In the genomic region with DNA sequence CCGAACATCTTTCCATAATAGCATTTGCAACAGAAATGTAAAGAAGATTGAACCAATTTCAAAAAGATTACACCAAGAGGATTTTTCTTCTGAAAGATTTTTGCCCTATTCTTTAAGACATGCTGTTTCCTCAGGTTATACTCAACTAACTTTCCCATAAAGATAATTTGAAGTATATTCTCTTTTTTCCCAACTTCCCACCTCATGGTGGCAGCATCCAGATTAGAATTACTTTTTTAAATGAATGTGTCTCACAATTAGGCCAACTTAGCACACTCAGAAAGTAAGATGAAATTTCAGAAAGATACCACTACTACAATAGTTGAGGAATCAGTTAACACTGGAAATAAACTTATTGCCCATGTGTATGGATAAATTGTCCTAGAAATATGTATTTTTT, we compare ENCODE assay signal across 27 cellular contexts.
"Had no signal": no experiment of that assay in that cellular context is flagged by ENCODE, and none has a peak within 500 bp of the region (broad histone marks: within the 10 kb centered on the region; RNA-seq: fewer than 3 reads in every experiment).

No MANE protein-coding gene starts in this region.

- ATAC-seq: activated CD8-positive, alpha-beta T cell treated with anti-CD3 and anti-CD28 coated beads, Interleukin-2, amount 10 ng/mL, durations not matched to agents 7 days and 5 days; activated naive CD8-positive, alpha-beta T cell treated with anti-CD3 and anti-CD28 coated beads, Interleukin-2, amount 50 U/mL, for 24 hours; activated T-cell treated with anti-CD3 and anti-CD28 coated beads, Interleukin-2, amount 50 U/mL, for 4 hours had no signal

- H3K36me3 Mint-ChIP-seq: activated naive CD8-positive, alpha-beta T cell had no signal

- H3K9me3 Mint-ChIP-seq: activated naive CD8-positive, alpha-beta T cell treated with anti-CD3 and anti-CD28 coated beads, Interleukin-2, amount 50 U/mL, for 24 hours; activated T-cell treated with anti-CD3 and anti-CD28 coated beads, Interleukin-2, amount 50 U/mL, for 4 hours had no signal

- H3K27me3 Mint-ChIP-seq: activated naive CD4-positive, alpha-beta T cell treated with anti-CD3 and anti-CD28 coated beads, Interleukin-2, amount 10 ng/mL, durations not matched to agents 7 days and 5 days; activated naive CD8-positive, alpha-beta T cell had no signal

- H3K4me3 ChIP-seq: MG63 had no signal

- H3K4me3 Mint-ChIP-seq: activated CD4-positive, alpha-beta T cell treated with anti-CD3 and anti-CD28 coated beads, Interleukin-2, amount 10 ng/mL, durations not matched to agents 7 days and 5 days; activated CD8-positive, alpha-beta T cell treated with anti-CD3 and anti-CD28 coated beads, Interleukin-2, amount 10 ng/mL, durations not matched to agents 7 days and 5 days; activated naive CD4-positive, alpha-beta T cell treated with anti-CD3 and anti-CD28 coated beads, Interleukin-2, amount 10 ng/mL, durations not matched to agents 7 days and 5 days; activated naive CD8-positive, alpha-beta T cell; activated naive CD8-positive, alpha-beta T cell treated with anti-CD3 and anti-CD28 coated beads, Interleukin-2, amount 50 U/mL, for 24 hours; activated T-cell treated with anti-CD3 and anti-CD28 coated beads, Interleukin-2, amount 50 U/mL, for 4 hours had no signal

- H3K27ac ChIP-seq: WERI-Rb-1 had no signal

- DNase-seq: activated CD4-positive, alpha-beta T cell treated with anti-CD3 and anti-CD28 coated beads, Interleukin-2, amount 10 ng/mL, durations not matched to agents 7 days and 5 days; activated CD4-positive, alpha-beta T cell treated with anti-CD3 and anti-CD28 coated beads, Interleukin-2, amount 50 U/mL, for 48 hours; activated CD8-positive, alpha-beta T cell treated with anti-CD3 and anti-CD28 coated beads, Interleukin-2, amount 10 ng/mL, durations not matched to agents 7 days and 5 days; activated effector memory CD4-positive, alpha-beta T cell treated with Interleukin-2 at 50 U/mL for 16 hours; activated naive CD4-positive, alpha-beta T cell treated with anti-CD3 and anti-CD28 coated beads, Interleukin-2, amount 10 ng/mL, durations not matched to agents 7 days and 5 days; activated naive CD8-positive, alpha-beta T cell treated with anti-CD3 and anti-CD28 coated beads, Interleukin-2, amount 50 U/mL, for 24 hours; activated T-cell treated with anti-CD3 and anti-CD28 coated beads, Interleukin-2, amount 50 U/mL, for 4 hours; anterior cingulate cortex; brain microvascular endothelial cell; central memory CD4-positive, alpha-beta T cell; Karpas-422; MG63; NCI-H1048; NCI-H1105 treated with DMSO at 0.1 percent for 48 hours; NCI-H1436; NCI-H1694; NCI-H1930; NCI-H2081 treated with DMSO at 0.1 percent for 48 hours; NCI-H226; NCI-H446 treated with DMSO at 0.1 percent for 48 hours; NCI-H524; Right ventricle myocardium superior; SW 1271; T-helper 1 cell; T1000; WERI-Rb-1 had no signal

- H3K27ac Mint-ChIP-seq: activated CD4-positive, alpha-beta T cell treated with anti-CD3 and anti-CD28 coated beads, Interleukin-2, amount 10 ng/mL, durations not matched to agents 7 days and 5 days; activated CD8-positive, alpha-beta T cell treated with anti-CD3 and anti-CD28 coated beads, Interleukin-2, amount 10 ng/mL, durations not matched to agents 7 days and 5 days; activated naive CD4-positive, alpha-beta T cell treated with anti-CD3 and anti-CD28 coated beads, Interleukin-2, amount 10 ng/mL, durations not matched to agents 7 days and 5 days; activated naive CD8-positive, alpha-beta T cell; activated naive CD8-positive, alpha-beta T cell treated with anti-CD3 and anti-CD28 coated beads, Interleukin-2, amount 50 U/mL, for 24 hours had no signal
